Comparison of ENCODE assay signal across 8 cellular contexts in the genomic region with DNA sequence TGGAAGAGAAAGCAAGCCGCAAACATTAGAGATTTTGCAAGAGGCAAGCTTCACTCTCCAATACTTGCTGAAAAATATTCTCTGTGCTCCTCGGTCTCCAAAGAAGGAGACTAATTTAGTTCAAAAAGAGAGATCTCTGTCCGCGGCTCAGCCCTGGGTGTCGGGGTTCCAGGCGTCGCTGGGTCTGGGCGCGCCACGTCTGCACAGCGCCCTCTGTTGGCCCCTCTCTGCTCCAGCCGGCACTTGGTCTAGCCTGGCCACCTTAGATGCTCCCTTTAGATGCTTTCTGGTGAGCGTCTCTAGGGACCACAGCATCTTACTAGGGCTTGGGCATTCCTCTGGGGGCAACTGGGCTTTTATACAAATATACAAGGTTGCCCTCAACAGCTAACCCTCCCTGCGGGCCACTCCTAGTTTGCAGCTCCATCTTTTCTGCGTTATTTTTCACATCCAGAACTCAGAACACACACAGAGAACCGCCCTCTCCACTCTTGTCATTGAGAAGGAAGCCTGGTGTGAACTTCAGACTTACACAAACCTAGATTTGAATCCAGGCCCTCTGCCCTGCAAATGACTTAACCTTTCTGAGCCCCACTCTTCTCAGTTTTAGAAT.
A peak's percentile ranks its signal among the peaks of the same experiment; 100 is the strongest.
DNase-seq lines count a peak whose midpoint lies in the region; ATAC-seq and TF ChIP-seq lines count a peak whose summit lies in the region.

No MANE protein-coding gene starts in this region.

- no peak overlapping the region for H3K27ac Mint-ChIP-seq in progenitor cell of endocrine pancreas

- no peaks in the 10 kb centered on the region for H3K27me3 ChIP-seq in esophagus muscularis mucosa

- no peaks in the 10 kb centered on the region for H3K36me3 Mint-ChIP-seq in progenitor cell of endocrine pancreas (ENCODE audit: insufficient read depth)

- no peaks in the 10 kb centered on the region for H3K9me3 Mint-ChIP-seq in progenitor cell of endocrine pancreas (ENCODE audit: low read depth)

- no peaks in the 10 kb centered on the region for H3K9me3 ChIP-seq in esophagus muscularis mucosa

- H3K27ac ChIP-seq in esophagus muscularis mucosa (replicated peaks in 1 of 4) = no peak overlapping the region

- ATAC-seq in Right ventricle myocardium inferior (peak; percentile 44), GM19395 (IDR thresholded peaks at IDR 0.05; ENCODE audit: unreplicated experiment) (no peak)

- no peak for TF ChIP-seq EP300 in esophagus muscularis mucosa (IDR thresholded peaks at IDR 0.05)

- intact Hi-C loops in Right ventricle myocardium inferior (cut with DNase I) = loop anchor here (10.0 kb wide), 1 partner anchor 107 kb away; no protein-coding TSS in a partner anchor
- intact Hi-C loops in cardiac septum (cut with DNase I) = no loop called here
- intact Hi-C loops in esophagus muscularis mucosa (cut with DNase I) = no loop called here

- H3K36me3 ChIP-seq in esophagus muscularis mucosa = no peaks in the 10 kb centered on the region

- peaks cover 2% of the 10 kb centered on the region for H3K4me1 Mint-ChIP-seq in progenitor cell of endocrine pancreas (ENCODE audit: low read depth)

- H3K4me3 Mint-ChIP-seq in progenitor cell of endocrine pancreas (ENCODE audit: low read depth) = no peak overlapping the region

- peak overlapping the region in 1 of 4 donors; percentile 20 for H3K4me3 ChIP-seq in esophagus muscularis mucosa

- peaks cover 8% of the 10 kb centered on the region for H3K27me3 Mint-ChIP-seq in progenitor cell of endocrine pancreas

- peaks cover 0 to 15% (median 7%) of the 10 kb centered on the region in 4 donors for H3K4me1 ChIP-seq in esophagus muscularis mucosa

- 42% methylated on average over 16 of the region's 16 CpGs for WGBS in esophagus muscularis mucosa

- TF ChIP-seq POLR2A in esophagus muscularis mucosa (IDR thresholded peaks at IDR 0.05; ENCODE audit: low read depth) = no peak

- TF ChIP-seq CTCF in esophagus muscularis mucosa (IDR thresholded peaks at IDR 0.05) (peak; percentile 42 to 54 (median 43)), progenitor cell of endocrine pancreas (IDR thresholded peaks at IDR 0.05; ENCODE audit: unreplicated experiment) (peak; percentile 77)

- peak; percentile 80 for DNase-seq in Right ventricle myocardium inferior (ENCODE audit: missing footprints)
- no peak for DNase-seq in cardiac septum (ENCODE audit: low spot score)
- peak; percentile 56 for DNase-seq in LoVo (ENCODE audit: low spot score)
- DNase-seq in activated CD8-positive, alpha-beta memory T cell treated with anti-CD3 and anti-CD28 coated beads for 48 hours (ENCODE audit: low read depth in 2 of 3, low spot score in 2 of 3) = peak; percentile 12 to 45 (median 28)
- no peak for DNase-seq in esophagus muscularis mucosa (ENCODE audit: extremely low spot score)
- peak; percentile 23 for DNase-seq in progenitor cell of endocrine pancreas (ENCODE audit: low spot score, unreplicated experiment)
- no peak for DNase-seq in NCI-H2171 treated with DMSO at 0.1 percent for 48 hours (lab: John Stamatoyannopoulos, UW)

Comparison
In these comparisons a context has a peak if more than half of its experiments do, and no peak if none do; other contexts are left out.
1. DNase-seq: peak in Right ventricle myocardium inferior (single experiment), LoVo (single experiment), activated CD8-positive, alpha-beta memory T cell treated with anti-CD3 and anti-CD28 coated beads for 48 hours (3 of 3) and progenitor cell of endocrine pancreas (single experiment); none in cardiac septum (single experiment), esophagus muscularis mucosa (single experiment) and NCI-H2171 treated with DMSO at 0.1 percent for 48 hours (single experiment).